In genomic region chr4:4875147-4875546, GRCh38 we compare ENCODE assay signal across 1 cellular context.
TF ChIP-seq lines count a peak whose summit lies in the region.

No MANE protein-coding gene starts in this region.

TF ChIP-seq in HepG2, 621 proteins besides CTCF, POLR2A, EP300 and RAD21:
- TF ChIP-seq LCORL (IDR thresholded peaks at IDR 0.05) (peak; percentile 92), LCORL (CRISPR knock-in tag; IDR thresholded peaks at IDR 0.05) (no peak), GFI1 (CRISPR knock-in tag; IDR thresholded peaks at IDR 0.05; ENCODE audit: borderline replicate concordance) (no peak)
